In genomic region chr17:81066072-81066471, GRCh38 we compare ENCODE assay signal across 18 cellular contexts. TPM values are rescaled to one million over a fixed set of nuclear protein-coding genes. Genes with fewer than 3 reads are reported as not detected.
DNase-seq lines count a peak whose midpoint lies in the region; ATAC-seq and TF ChIP-seq lines count a peak whose summit lies in the region.
"Had no signal": no experiment of that assay in that cellular context is flagged by ENCODE, and none has a peak within 500 bp of the region (broad histone marks: within the 10 kb centered on the region; RNA-seq: fewer than 3 reads in every experiment).

No MANE protein-coding gene starts in this region.

- no peak overlapping the region for H2AFZ ChIP-seq in osteoblast (ENCODE audit: low read length)

- H3K4me1 ChIP-seq in upper lobe of left lung (peaks cover 38 to 59% (median 43%) of the 10 kb centered on the region in 4 donors), tibial nerve (peaks cover 0 to 70% (median 22%) of the 10 kb centered on the region in 4 donors), osteoblast (ENCODE audit: insufficient read depth, low read length) (peaks cover 22% of the 10 kb centered on the region)

- H3K27me3 ChIP-seq in upper lobe of left lung, result no peaks in the 10 kb centered on the region
- no peaks in the 10 kb centered on the region for H3K27me3 ChIP-seq in tibial nerve
- no peaks in the 10 kb centered on the region for H3K27me3 ChIP-seq in osteoblast (ENCODE audit: insufficient read depth, low read length)

- TF ChIP-seq POLR2A in upper lobe of left lung (IDR thresholded peaks at IDR 0.05) (no peak), tibial nerve (IDR thresholded peaks at IDR 0.05) (no peak)

- no peak overlapping the region for H3K4me2 ChIP-seq in osteoblast (ENCODE audit: insufficient read depth, low read length)

- peaks cover 0 to 44% (median 15%) of the 10 kb centered on the region in 4 donors for H3K36me3 ChIP-seq in upper lobe of left lung
- H3K36me3 ChIP-seq in tibial nerve, result peaks cover 0 to 42% (median 0%) of the 10 kb centered on the region in 3 donors
- no peaks in the 10 kb centered on the region for H3K36me3 ChIP-seq in osteoblast (ENCODE audit: insufficient read depth, low read length)

- no peaks in the 10 kb centered on the region for H3K9me3 ChIP-seq in upper lobe of left lung
- H3K9me3 ChIP-seq in tibial nerve, result no peaks in the 10 kb centered on the region
- no peaks in the 10 kb centered on the region for H3K9me3 ChIP-seq in osteoblast (ENCODE audit: low read depth, low read length)

- peaks cover 9% of the 10 kb centered on the region for H4K20me1 ChIP-seq in osteoblast (ENCODE audit: insufficient read depth, low read length)

- H3K4me3 ChIP-seq in upper lobe of left lung (no peak overlapping the region), tibial nerve (no peak overlapping the region), osteoblast (ENCODE audit: insufficient read depth, low read length) (no peak overlapping the region)

- 60 to 85% methylated on average over 7 to 9 of the region's 9 CpGs for WGBS in upper lobe of left lung, 2 donors
- WGBS in tibial nerve, 2 donors, result 94 to 96% methylated on average over 5 to 9 of the region's 9 CpGs

- H3K79me2 ChIP-seq in osteoblast (ENCODE audit: insufficient read depth, low read length), result peaks cover 6% of the 10 kb centered on the region

- TF ChIP-seq EP300 in upper lobe of left lung (IDR thresholded peaks at IDR 0.05), result no peak
- TF ChIP-seq EP300 in tibial nerve (IDR thresholded peaks at IDR 0.05), result no peak

- intact Hi-C loops in left colon (cut with DNase I, micrococcal nuclease), result no loop called here

- H3K27ac ChIP-seq in upper lobe of left lung, result peak overlapping the region; percentile 54 to 74 (median 67)
- H3K27ac ChIP-seq in tibial nerve, result peak overlapping the region in 1 of 4 donors; percentile 75
- H3K27ac ChIP-seq in osteoblast (ENCODE audit: low read depth, low read length), result no peak overlapping the region

- peak; percentile 71 for ATAC-seq in left colon
- ATAC-seq in upper lobe of left lung (ENCODE audit: low FRiP score in 2 of 2), result peak in 1 of 2 donors; percentile 3
- no peak for ATAC-seq in GM21390 (IDR thresholded peaks at IDR 0.05; ENCODE audit: unreplicated experiment)
- ATAC-seq: activated T-cell treated with anti-CD3 and anti-CD28 coated beads, Interleukin-2, amount 50 U/mL, for 4 hours had no signal

- DNase-seq in NCI-H2107 (lab: John Stamatoyannopoulos, UW), result peak; percentile 32
- no peak for DNase-seq in NCI-H2107 treated with DMSO at 0.1 percent for 48 hours (lab: John Stamatoyannopoulos, UW; ENCODE audit: unreplicated experiment)
- peak; percentile 39 for DNase-seq in astrocyte of the hippocampus (ENCODE audit: low read depth, low spot score)
- peak; percentile 46 to 57 for DNase-seq in left colon
- peak in 1 of 2 donors; percentile 50 for DNase-seq in upper lobe of left lung
- no peak for DNase-seq in tibial nerve (ENCODE audit: low spot score in 2 of 2)
- DNase-seq in osteoblast (ENCODE audit: insufficient read length, low spot score, missing footprints), result no peak
- DNase-seq: activated naive CD8-positive, alpha-beta T cell treated with anti-CD3 and anti-CD28 coated beads, Interleukin-2, amount 10 ng/mL, durations not matched to agents 7 days and 5 days; activated T-cell treated with anti-CD3 and anti-CD28 coated beads, Interleukin-2, amount 50 U/mL, for 4 hours; CD4-positive, alpha-beta T cell; H7; KG1; NCI-H1694; posterior cingulate gyrus; SHP77; stimulated activated CD4-positive, alpha-beta T cell treated with anti-CD3 and anti-CD28 coated beads, Interleukin-15, amount 100 ng/mL, for 24 hours; substantia nigra had no signal

- no peak for TF ChIP-seq CTCF in upper lobe of left lung (IDR thresholded peaks at IDR 0.05)
- TF ChIP-seq CTCF in tibial nerve (IDR thresholded peaks at IDR 0.05), result no peak
- no peak for TF ChIP-seq CTCF in osteoblast (IDR thresholded peaks at IDR 0.05; ENCODE audit: extremely low read depth, low read depth, low read length)

RNA-seq across cellular contexts. Expression of gene BAIAP2, which starts 31.1 kb away (rescaled TPM):
- total RNA-seq in left colon, result 10 to 100 TPM; 20.8 to 22.7 TPM
- total RNA-seq in upper lobe of left lung, result 100 to 1,000 TPM in 5 of 6 donors, 10 to 100 TPM in 1; 90.7 to 231 (median 123) TPM
- 10 to 100 TPM; 49.5 to 81.2 (median 66.9) TPM for total RNA-seq in tibial nerve
- 15.6 and 19.4 TPM in 2 replicates for total RNA-seq in osteoblast

Comparison
In these comparisons a context has a peak if more than half of its experiments do, and no peak if none do; other contexts are left out.
1. DNase-seq: peak in NCI-H2107 (single experiment), astrocyte of the hippocampus (single experiment) and left colon (2 of 2); none in NCI-H2107 treated with DMSO at 0.1 percent for 48 hours (single experiment), tibial nerve (0 of 2) and osteoblast (single experiment).